In genomic region chr4:110787781-110788180, GRCh38 we compare ENCODE assay signal across 27 cellular contexts.
"Had no signal": no experiment of that assay in that cellular context is flagged by ENCODE, and none has a peak within 500 bp of the region (broad histone marks: within the 10 kb centered on the region; RNA-seq: fewer than 3 reads in every experiment).

No MANE protein-coding gene starts in this region.

- H3K4me1 Mint-ChIP-seq: activated CD4-positive, alpha-beta T cell treated with anti-CD3 and anti-CD28 coated beads, Interleukin-2, amount 10 ng/mL, durations not matched to agents 24 days and 14 days; naive thymus-derived CD8-positive, alpha-beta T cell; neural crest cell; T-helper 17 cell had no signal

- H3K4me1 ChIP-seq: foreskin keratinocyte, heart right ventricle, left lung, lower lobe of right lung, parathyroid adenoma, psoas muscle, testis, transverse colon had no signal

- H3K27me3 Mint-ChIP-seq: activated CD4-positive, alpha-beta memory T cell treated with anti-CD3 and anti-CD28 coated beads for 36 hours; activated CD4-positive, alpha-beta T cell treated with anti-CD3 and anti-CD28 coated beads, Interleukin-2, amount 10 ng/mL, durations not matched to agents 24 days and 14 days; T-helper 17 cell had no signal

- H3K27ac Mint-ChIP-seq: activated CD4-positive, alpha-beta memory T cell treated with anti-CD3 and anti-CD28 coated beads for 36 hours; activated CD4-positive, alpha-beta T cell treated with anti-CD3 and anti-CD28 coated beads, Interleukin-2, amount 10 ng/mL, durations not matched to agents 24 days and 14 days; naive thymus-derived CD8-positive, alpha-beta T cell; T-helper 17 cell had no signal

- H3K9ac ChIP-seq: parathyroid adenoma had no signal

- H3K27me3 ChIP-seq: foreskin keratinocyte, heart right ventricle, left lung, sigmoid colon, testis, transverse colon had no signal

- H3K4me3 Mint-ChIP-seq: activated CD4-positive, alpha-beta memory T cell treated with anti-CD3 and anti-CD28 coated beads for 36 hours; activated CD4-positive, alpha-beta T cell treated with anti-CD3 and anti-CD28 coated beads, Interleukin-2, amount 10 ng/mL, durations not matched to agents 24 days and 14 days; naive thymus-derived CD8-positive, alpha-beta T cell; neural crest cell; T-helper 17 cell had no signal

- H3K9me3 ChIP-seq: heart right ventricle, left lung, lower lobe of right lung, psoas muscle, sigmoid colon, testis, transverse colon had no signal

- H3K9me3 Mint-ChIP-seq: activated CD4-positive, alpha-beta memory T cell treated with anti-CD3 and anti-CD28 coated beads for 36 hours; activated CD4-positive, alpha-beta T cell treated with anti-CD3 and anti-CD28 coated beads, Interleukin-2, amount 10 ng/mL, durations not matched to agents 24 days and 14 days; neural crest cell had no signal

- H3K4me3 ChIP-seq: heart right ventricle, left lung, lower lobe of right lung, psoas muscle, sigmoid colon, testis, transverse colon had no signal

- DNase-seq: activated CD4-positive, alpha-beta memory T cell treated with anti-CD3 and anti-CD28 coated beads for 36 hours; activated CD4-positive, alpha-beta T cell treated with anti-CD3 and anti-CD28 coated beads, Interleukin-2, amount 10 ng/mL, durations not matched to agents 24 days and 14 days; activated CD4-positive, CD25-positive, alpha-beta regulatory T cell treated with anti-CD3 and anti-CD28 coated beads, Interleukin-2, amount 50 U/mL, for 72 hours; activated CD8-positive, alpha-beta memory T cell treated with anti-CD3 and anti-CD28 coated beads, Interleukin-2, amount 50 U/mL, for 4 hours; activated gamma-delta T cell treated with Interleukin-2 at 50 U/mL for 16 hours; activated naive CD4-positive, alpha-beta T cell treated with anti-CD3 and anti-CD28 coated beads, Interleukin-2, amount 50 U/mL, for 16 hours; activated T-cell treated with anti-CD3 and anti-CD28 coated beads, Interleukin-2, amount 50 U/mL, for 1 hour; amniotic stem cell; caudate nucleus; cortex of kidney; heart right ventricle; left lung; lower lobe of right lung; mesenchymal stem cell; naive thymus-derived CD8-positive, alpha-beta T cell; nucleus accumbens; psoas muscle; sigmoid colon; stimulated activated CD4-positive, alpha-beta T cell treated with anti-CD3 and anti-CD28 coated beads, Interleukin-2, amount 100 ng/mL, for 48 hours; stimulated activated naive CD4-positive, alpha-beta T cell treated with Interleukin-2 at 50 U/mL for 16 hours; T-helper 17 cell; T1000; testis; transverse colon had no signal

- H3K36me3 Mint-ChIP-seq: activated CD4-positive, alpha-beta memory T cell treated with anti-CD3 and anti-CD28 coated beads for 36 hours; naive thymus-derived CD8-positive, alpha-beta T cell had no signal

- H3K36me3 ChIP-seq: heart right ventricle, left lung, lower lobe of right lung, sigmoid colon, transverse colon had no signal
